In the genomic region with DNA sequence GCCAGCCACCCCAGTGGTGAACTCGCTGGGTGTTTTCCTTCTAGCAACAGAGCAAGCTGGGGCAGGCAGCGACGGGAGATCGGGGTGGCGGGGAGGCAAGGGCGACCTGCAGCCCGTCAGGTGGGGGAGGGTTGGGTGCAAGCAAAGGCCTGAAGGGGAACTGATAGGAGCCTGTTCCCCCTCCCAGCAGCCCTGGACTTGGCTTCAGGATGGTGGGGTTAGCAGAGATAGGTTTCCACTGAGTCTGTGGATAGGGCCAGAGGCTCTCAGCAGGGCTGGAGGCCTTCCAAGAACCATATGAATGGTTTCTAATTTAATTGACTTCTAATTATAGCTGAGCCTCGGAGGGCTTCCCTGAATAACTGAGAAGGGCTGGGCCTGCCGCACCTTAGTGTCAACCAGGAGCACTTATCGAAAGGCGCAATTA, we compare ENCODE assay signal across 13 cellular contexts. TPM values are rescaled to one million over a fixed set of nuclear protein-coding genes. Genes with fewer than 3 reads are reported as not detected.
A peak's percentile ranks its signal among the peaks of the same experiment; 100 is the strongest.
DNase-seq lines count a peak whose midpoint lies in the region; ATAC-seq, FAIRE-seq and TF ChIP-seq lines count a peak whose summit lies in the region.
"Had no signal": no experiment of that assay in that cellular context is flagged by ENCODE, and none has a peak within 500 bp of the region (broad histone marks: within the 10 kb centered on the region; RNA-seq: fewer than 3 reads in every experiment).

No MANE protein-coding gene starts in this region.

- H3K9me1 ChIP-seq in keratinocyte (ENCODE audit: control insufficient read depth, extremely low read depth, insufficient read depth, low read length): no peaks in the 10 kb centered on the region

- FAIRE-seq in keratinocyte (lab: Jason Lieb, UNC): peak; percentile 32

- POLR2A ChIA-PET in SK-N-SH (lab: Yijun Ruan, JAX): no interaction called here

- H3K9ac ChIP-seq in SK-N-SH (no peak overlapping the region), keratinocyte (ENCODE audit: control insufficient read depth, extremely low read depth, insufficient read depth, low read length) (no peak overlapping the region)

- 62% methylated on average over 11 of the region's 11 CpGs for WGBS in SK-N-SH (ENCODE audit: low lambda C conversion rate)

- no peaks in the 10 kb centered on the region for H3F3A ChIP-seq in SK-N-SH (replicated peaks; ENCODE audit: insufficient read depth)

- intact Hi-C loops in head of caudate nucleus (cut with DNase I): no loop called here

- H2AFZ ChIP-seq in SK-N-SH (ENCODE audit: low read depth) (no peak overlapping the region), keratinocyte (ENCODE audit: control insufficient read depth, low read length) (no peak overlapping the region)

- H3K27me3 ChIP-seq in SK-N-SH (ENCODE audit: insufficient read depth) (peaks cover 15% of the 10 kb centered on the region; the same call in 1 of the 2 replicates), keratinocyte (ENCODE audit: control insufficient read depth, extremely low read depth, insufficient read depth, low read length) (peaks cover 9% of the 10 kb centered on the region)
- H3K27me3 ChIP-seq: thyroid gland had no signal

- no peak for TF ChIP-seq EP300 in SK-N-SH (IDR thresholded peaks at IDR 0.05; ENCODE audit: borderline replicate concordance in 1 of 2, low read depth in 1 of 2, low read length in 1 of 2)

- no peak for ATAC-seq in HG03175 (IDR thresholded peaks at IDR 0.05; ENCODE audit: unreplicated experiment)
- no peak for ATAC-seq in HG02938 (IDR thresholded peaks at IDR 0.05; ENCODE audit: unreplicated experiment)

- no peaks in the 10 kb centered on the region for H3K9me3 ChIP-seq in SK-N-SH
- H3K9me3 ChIP-seq in keratinocyte (ENCODE audit: control insufficient read depth, low read depth, low read length): no peaks in the 10 kb centered on the region
- H3K9me3 ChIP-seq: thyroid gland had no signal

- dilution Hi-C loops in keratinocyte (cut with MboI; ENCODE audit: extremely low pct_ligation_motif_present, low sequenced_read_pairs): no loop called here

- no peaks in the 10 kb centered on the region for H3K9me2 ChIP-seq in SK-N-SH

- no peak overlapping the region for H3K4me3 ChIP-seq in SK-N-SH (ENCODE audit: low read depth in 2 of 2, low read length in 1 of 2)
- H3K4me3 ChIP-seq in keratinocyte (ENCODE audit: control insufficient read depth in 2 of 3, extremely low read depth in 1 of 3, insufficient read depth in 2 of 3, low read depth in 1 of 3, low read length in 3 of 3): no peak overlapping the region
- H3K4me3 ChIP-seq: thyroid gland had no signal

- H3K27ac ChIP-seq in SK-N-SH (ENCODE audit: low read depth in 2 of 2, low read length in 1 of 2) (no peak overlapping the region), keratinocyte (ENCODE audit: control insufficient read depth, insufficient read depth, low read length) (no peak overlapping the region)
- H3K27ac ChIP-seq: thyroid gland had no signal

- no peaks in the 10 kb centered on the region for H4K20me1 ChIP-seq in SK-N-SH (ENCODE audit: insufficient read depth)
- no peaks in the 10 kb centered on the region for H4K20me1 ChIP-seq in keratinocyte (ENCODE audit: control insufficient read depth, extremely low read depth, insufficient read depth, low read length)

- H3K79me2 ChIP-seq in SK-N-SH (ENCODE audit: insufficient read depth): no peaks in the 10 kb centered on the region
- H3K79me2 ChIP-seq in keratinocyte (ENCODE audit: control insufficient read depth, insufficient read depth, low read length): no peaks in the 10 kb centered on the region

- CTCF ChIA-PET in SK-N-SH (lab: Yijun Ruan, JAX): no interaction called here

- DNase-seq in COR-L47 (lab: John Stamatoyannopoulos, UW) (peak; percentile 97), NCI-H1105 treated with DMSO at 0.1 percent for 48 hours (lab: John Stamatoyannopoulos, UW) (peak; percentile 97), SK-N-SH (peak; percentile 68), keratinocyte (ENCODE audit: low read depth, low spot score) (no peak), pons (ENCODE audit: low spot score) (no peak), head of caudate nucleus (no peak)
- DNase-seq: activated naive CD4-positive, alpha-beta T cell treated with Interleukin-2 at 50 U/mL for 16 hours; effector CD8-positive, alpha-beta T cell; foreskin melanocyte; NCI-H774; thyroid gland had no signal

- no peak for TF ChIP-seq RAD21 in SK-N-SH (IDR thresholded peaks at IDR 0.05; ENCODE audit: low read length)

- H3K4me2 ChIP-seq in SK-N-SH: no peak overlapping the region
- peak overlapping the region; percentile 69 for H3K4me2 ChIP-seq in keratinocyte (ENCODE audit: control insufficient read depth, extremely low read depth, insufficient read depth, low read depth, low read length)

- H3K36me3 ChIP-seq in SK-N-SH (replicated peaks in 1 of 2; ENCODE audit: control insufficient read depth in 1 of 2, insufficient read depth in 2 of 2, low read length in 1 of 2) (no peaks in the 10 kb centered on the region), keratinocyte (ENCODE audit: control insufficient read depth in 2 of 2, extremely low read depth in 1 of 2, insufficient read depth in 2 of 2, low read length in 2 of 2) (no peaks in the 10 kb centered on the region)
- H3K36me3 ChIP-seq: thyroid gland had no signal

- TF ChIP-seq CTCF in SK-N-SH (IDR thresholded peaks at IDR 0.05): no peak
- TF ChIP-seq CTCF in keratinocyte (optimal IDR thresholded peaks at IDR 0.05 in 1 of 3, IDR thresholded peaks at IDR 0.05 in 1 of 3, conservative IDR thresholded peaks at IDR 0.05 in 1 of 3; ENCODE audit: extremely low read depth in 1 of 3, insufficient read depth in 2 of 3, low read length in 3 of 3): no peak

- H3K4me1 ChIP-seq in SK-N-SH (ENCODE audit: control insufficient read depth in 1 of 2, insufficient read depth in 2 of 2, low read depth in 1 of 2, low read length in 1 of 2): peaks cover 0 to 20% of the 10 kb centered on the region in 2 experiments; a peak in 3 of 4 replicates
- peaks cover 11% of the 10 kb centered on the region for H3K4me1 ChIP-seq in keratinocyte (ENCODE audit: control insufficient read depth, extremely low read depth, insufficient read depth, low read length)
- H3K4me1 ChIP-seq: thyroid gland had no signal

TF ChIP-seq in SK-N-SH, 30 proteins besides CTCF, POLR2A, EP300 and RAD21 (continues in another document):
- no peak for TF ChIP-seq NFIC (IDR thresholded peaks at IDR 0.05; ENCODE audit: borderline replicate concordance)
- TF ChIP-seq CHD2 (IDR thresholded peaks at IDR 0.05; ENCODE audit: low read length, partially characterized antibody): no peak
- no peak for TF ChIP-seq TCF12 (IDR thresholded peaks at IDR 0.05)
- TF ChIP-seq PBX3 (IDR thresholded peaks at IDR 0.05): no peak
- TF ChIP-seq SIN3A (IDR thresholded peaks at IDR 0.05; ENCODE audit: borderline replicate concordance, low read depth, low read length): no peak
- TF ChIP-seq GABPA (IDR thresholded peaks at IDR 0.05; ENCODE audit: low read depth): no peak
- no peak for TF ChIP-seq MEF2A (IDR thresholded peaks at IDR 0.05; ENCODE audit: borderline replicate concordance, low read depth)
- TF ChIP-seq, protein P1, sequence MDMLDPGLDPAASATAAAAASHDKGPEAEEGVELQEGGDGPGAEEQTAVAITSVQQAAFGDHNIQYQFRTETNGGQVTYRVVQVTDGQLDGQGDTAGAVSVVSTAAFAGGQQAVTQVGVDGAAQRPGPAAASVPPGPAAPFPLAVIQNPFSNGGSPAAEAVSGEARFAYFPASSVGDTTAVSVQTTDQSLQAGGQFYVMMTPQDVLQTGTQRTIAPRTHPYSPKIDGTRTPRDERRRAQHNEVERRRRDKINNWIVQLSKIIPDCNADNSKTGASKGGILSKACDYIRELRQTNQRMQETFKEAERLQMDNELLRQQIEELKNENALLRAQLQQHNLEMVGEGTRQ (IDR thresholded peaks at IDR 0.05; ENCODE audit: borderline replicate concordance, low read depth, low read length): no peak
- TF ChIP-seq RXRA (IDR thresholded peaks at IDR 0.05; ENCODE audit: borderline replicate concordance, low read depth): no peak
- TF ChIP-seq GATA2 (CRISPR knock-in tag; IDR thresholded peaks at IDR 0.05): no peak
- TF ChIP-seq SMC3 (IDR thresholded peaks at IDR 0.05; ENCODE audit: low read depth, low read length): no peak
- TF ChIP-seq JUND (IDR thresholded peaks at IDR 0.05): no peak
- TF ChIP-seq RCOR1 (IDR thresholded peaks at IDR 0.05; ENCODE audit: low read length): no peak
- TF ChIP-seq MAX (IDR thresholded peaks at IDR 0.05; ENCODE audit: low read depth): no peak

RNA-seq across cellular contexts. Expression of gene EDAR, which starts 55.3 kb away (rescaled TPM):
- polyA plus RNA-seq in SK-N-SH (2012; rRNA removed) (not detected in 2 replicates), keratinocyte (0.21 to 0.27 TPM (median 0.27 TPM) in 3 replicates)
- not detected in 2 replicates for polyA plus RNA-seq in SK-N-SH (2012; cell fraction: cytosol; rRNA removed)
- polyA plus RNA-seq in SK-N-SH (2012; cell fraction: nucleus; rRNA removed): not detected in 2 replicates
- 0.26 TPM for polyA plus RNA-seq in keratinocyte (2011; ENCODE audit: low read depth)
- 0.14 and 0.16 TPM in 2 replicates for polyA plus RNA-seq in keratinocyte (2011; cell fraction: cytosol; rRNA removed)
- polyA plus RNA-seq in keratinocyte (2011; cell fraction: nucleus; rRNA removed): 0.75 and 1.1 TPM in 2 replicates
- polyA plus RNA-seq in keratinocyte (2012; ENCODE audit: low replicate concordance): 0.21 and 0.23 TPM in 2 replicates
- polyA minus RNA-seq in keratinocyte: 0.20 to 0.51 TPM (median 0.30 TPM) in 3 replicates
- not detected for polyA minus RNA-seq in keratinocyte (2011; cell fraction: cytosol; rRNA and poly(A)+ RNA removed)
- 0.84 and 1.6 TPM in 2 replicates for polyA minus RNA-seq in keratinocyte (2011; cell fraction: nucleus; rRNA and poly(A)+ RNA removed)

Comparison
In these comparisons a context has a peak if more than half of its experiments do, and no peak if none do; other contexts are left out.
1. DNase-seq: peak in COR-L47 (single experiment), NCI-H1105 treated with DMSO at 0.1 percent for 48 hours (single experiment) and SK-N-SH (single experiment); none in keratinocyte (single experiment), pons (single experiment) and head of caudate nucleus (0 of 42).